In genomic region chr7:139525239-139525638, GRCh38 we compare ENCODE assay signal across 30 cellular contexts. TPM values are rescaled to one million over a fixed set of nuclear protein-coding genes. Genes with fewer than 3 reads are reported as not detected.
"Had no signal": no experiment of that assay in that cellular context is flagged by ENCODE, and none has a peak within 500 bp of the region (broad histone marks: within the 10 kb centered on the region; RNA-seq: fewer than 3 reads in every experiment).

No MANE protein-coding gene starts in this region.

- H3K4me3 Mint-ChIP-seq: activated CD4-positive, alpha-beta memory T cell treated with anti-CD3 and anti-CD28 coated beads, Interleukin-2, amount 10 ng/mL, durations not matched to agents 7 days and 5 days; activated CD4-positive, alpha-beta T cell treated with anti-CD3 and anti-CD28 coated beads for 36 hours; activated naive CD4-positive, alpha-beta T cell treated with anti-CD3 and anti-CD28 coated beads, Interleukin-2, amount 10 ng/mL, durations not matched to agents 7 days and 5 days had no signal

- H3K9ac ChIP-seq: KMS-11 had no signal

- DNase-seq: activated CD4-positive, alpha-beta memory T cell treated with anti-CD3 and anti-CD28 coated beads, Interleukin-2, amount 10 ng/mL, durations not matched to agents 7 days and 5 days; activated CD4-positive, alpha-beta T cell treated with anti-CD3 and anti-CD28 coated beads for 36 hours; activated CD4-positive, alpha-beta T cell treated with anti-CD3 and anti-CD28 coated beads, Interleukin-2, amount 50 U/mL, for 1 hour; activated CD8-positive, alpha-beta memory T cell treated with anti-CD3 and anti-CD28 coated beads, Interleukin-2, amount 50 U/mL, for 4 hours; activated gamma-delta T cell treated with Interleukin-2 at 50 U/mL for 16 hours; activated naive CD4-positive, alpha-beta T cell treated with anti-CD3 and anti-CD28 coated beads, Interleukin-2, amount 10 ng/mL, durations not matched to agents 7 days and 5 days; activated T-cell treated with anti-CD3 and anti-CD28 coated beads, Interleukin-2, amount 50 U/mL, for 72 hours; amniotic stem cell; body of pancreas; NCI-H1092; NCI-H1417; NCI-H2029; NCI-H2107; NCI-H2171 treated with DMSO at 0.1 percent for 48 hours; NCI-H226; NCI-H510A; NCI-H526 treated with DMSO at 0.1 percent for 48 hours; NCI-H82; RPMI8226; T-helper 1 cell; WERI-Rb-1 had no signal

- H3K36me3 Mint-ChIP-seq: activated naive CD4-positive, alpha-beta T cell treated with anti-CD3 and anti-CD28 coated beads, Interleukin-2, amount 10 ng/mL, durations not matched to agents 7 days and 5 days had no signal

- H3K4me2 ChIP-seq: KMS-11 had no signal

- H3K27ac ChIP-seq: ascending aorta, body of pancreas, KMS-11, SK-N-MC, WERI-Rb-1 had no signal

- H3K9me3 ChIP-seq: ascending aorta, body of pancreas had no signal

- FAIRE-seq: bronchial epithelial cell had no signal

- H3K36me3 ChIP-seq: ascending aorta, WERI-Rb-1 had no signal

- H3K9me3 Mint-ChIP-seq: activated CD4-positive, alpha-beta memory T cell treated with anti-CD3 and anti-CD28 coated beads, Interleukin-2, amount 10 ng/mL, durations not matched to agents 7 days and 5 days; activated naive CD4-positive, alpha-beta T cell treated with anti-CD3 and anti-CD28 coated beads, Interleukin-2, amount 10 ng/mL, durations not matched to agents 7 days and 5 days; activated T-helper 2 cell treated with anti-CD3 and anti-CD28 coated beads, Interferon-gamma antibody, Interleukin-2, Interleukin-4, amounts not matched to agents 10 μg/mL and 5 μg/mL and 100 μg/mL, durations not matched to agents 14 hours and 24 hours and 36 hours had no signal

- ATAC-seq: activated CD4-positive, alpha-beta T cell treated with anti-CD3 and anti-CD28 coated beads for 36 hours; activated T-cell treated with anti-CD3 and anti-CD28 coated beads, Interleukin-2, amount 50 U/mL, for 72 hours; body of pancreas; Right ventricle myocardium inferior had no signal

- H3K27ac Mint-ChIP-seq: activated CD4-positive, alpha-beta memory T cell treated with anti-CD3 and anti-CD28 coated beads, Interleukin-2, amount 10 ng/mL, durations not matched to agents 7 days and 5 days; activated CD4-positive, alpha-beta T cell treated with anti-CD3 and anti-CD28 coated beads for 36 hours; activated naive CD4-positive, alpha-beta T cell treated with anti-CD3 and anti-CD28 coated beads, Interleukin-2, amount 10 ng/mL, durations not matched to agents 7 days and 5 days; activated T-cell treated with anti-CD3 and anti-CD28 coated beads, Interleukin-2, amount 50 U/mL, for 72 hours; activated T-helper 2 cell treated with anti-CD3 and anti-CD28 coated beads, Interferon-gamma antibody, Interleukin-2, Interleukin-4, amounts not matched to agents 10 μg/mL and 5 μg/mL and 100 μg/mL, durations not matched to agents 14 hours and 24 hours and 36 hours had no signal

- H3K4me3 ChIP-seq: ascending aorta, body of pancreas, SK-N-MC had no signal

- H3K4me1 ChIP-seq: ascending aorta had no signal

RNA-seq across cellular contexts. Expression of gene CLEC2L, which starts 1.8 kb away (rescaled TPM):
- total RNA-seq: activated CD4-positive, alpha-beta memory T cell treated with anti-CD3 and anti-CD28 coated beads, Interleukin-2, amount 10 ng/mL, durations not matched to agents 7 days and 5 days; activated CD4-positive, alpha-beta T cell treated with anti-CD3 and anti-CD28 coated beads for 36 hours; activated T-cell treated with anti-CD3 and anti-CD28 coated beads, Interleukin-2, amount 50 U/mL, for 72 hours; activated T-helper 2 cell treated with anti-CD3 and anti-CD28 coated beads, Interferon-gamma antibody, Interleukin-2, Interleukin-4, amounts not matched to agents 10 μg/mL and 5 μg/mL and 100 μg/mL, durations not matched to agents 14 hours and 24 hours and 36 hours; ascending aorta; body of pancreas; bronchial epithelial cell; MCF 10A; OCI-LY7; Right ventricle myocardium inferior; T-helper 2 cell treated with Interferon-gamma antibody and Interleukin-4, amounts not matched to agents 100 ng/mL and 5 ng/mL, for 36 hours had no signal

RNA-seq across cellular contexts. Expression of gene KLRG2, which starts 41.8 kb away (rescaled TPM):
- total RNA-seq: activated CD4-positive, alpha-beta memory T cell treated with anti-CD3 and anti-CD28 coated beads, Interleukin-2, amount 10 ng/mL, durations not matched to agents 7 days and 5 days; ascending aorta; OCI-LY7; Right ventricle myocardium inferior had no signal
